ENCODE assay signal across 31 cellular contexts in genomic region chr18:6161549-6161948, GRCh38.
"Had no signal": no experiment of that assay in that cellular context is flagged by ENCODE, and none has a peak within 500 bp of the region (broad histone marks: within the 10 kb centered on the region; RNA-seq: fewer than 3 reads in every experiment).

No MANE protein-coding gene starts in this region.

- H3K36me3 ChIP-seq: adrenal gland, esophagus muscularis mucosa, gastrocnemius medialis, heart left ventricle had no signal

- H3K27ac ChIP-seq: adrenal gland, body of pancreas, esophagus muscularis mucosa, foreskin keratinocyte, gastrocnemius medialis, heart left ventricle had no signal

- H3K27me3 ChIP-seq: adrenal gland, body of pancreas, esophagus muscularis mucosa, foreskin keratinocyte, gastrocnemius medialis, heart left ventricle had no signal

- H3K9me3 ChIP-seq: adrenal gland, gastrocnemius medialis had no signal

- H3K4me1 ChIP-seq: adrenal gland, body of pancreas, esophagus muscularis mucosa, foreskin keratinocyte, gastrocnemius medialis had no signal

- DNase-seq: activated CD4-positive, alpha-beta memory T cell treated with anti-CD3 and anti-CD28 coated beads for 36 hours; activated CD4-positive, alpha-beta T cell treated with anti-CD3 and anti-CD28 coated beads for 36 hours; activated CD4-positive, alpha-beta T cell treated with anti-CD3 and anti-CD28 coated beads, Interleukin-2, amount 10 ng/mL, durations not matched to agents 24 days and 14 days; activated CD4-positive, CD25-positive, alpha-beta regulatory T cell; activated CD4-positive, CD25-positive, alpha-beta regulatory T cell treated with anti-CD3 and anti-CD28 coated beads, Interleukin-2, amount 50 U/mL, for 72 hours; activated CD8-positive, alpha-beta memory T cell treated with anti-CD3 and anti-CD28 coated beads, Interleukin-2, amount 10 ng/mL, durations not matched to agents 7 days and 5 days; activated CD8-positive, alpha-beta memory T cell treated with anti-CD3 and anti-CD28 coated beads, Interleukin-2, amount 50 U/mL, for 4 hours; activated CD8-positive, alpha-beta T cell treated with anti-CD3 and anti-CD28 coated beads, Interleukin-2, amount 10 ng/mL, durations not matched to agents 7 days and 5 days; activated effector memory CD4-positive, alpha-beta T cell treated with anti-CD3 and anti-CD28 coated beads, Interleukin-2, amount 50 U/mL, for 16 hours; activated naive CD4-positive, alpha-beta T cell treated with anti-CD3 and anti-CD28 coated beads for 36 hours; activated naive CD8-positive, alpha-beta T cell treated with anti-CD3 and anti-CD28 coated beads for 36 hours; activated naive CD8-positive, alpha-beta T cell treated with anti-CD3 and anti-CD28 coated beads, Interleukin-2, amount 50 U/mL, for 24 hours; activated T-cell treated with anti-CD3 and anti-CD28 coated beads, Interleukin-2, amount 50 U/mL, for 1 hour; activated T-cell treated with anti-CD3 and anti-CD28 coated beads, Interleukin-2, amount 50 U/mL, for 48 hours; adrenal gland; amygdala; aorta; body of pancreas; caudate nucleus; cortex of kidney; dermis blood vessel endothelial cell; effector CD4-positive, alpha-beta T cell; effector memory CD8-positive, alpha-beta T cell; erythroblast; foreskin keratinocyte; gastrocnemius medialis; glutamatergic neuron; heart left ventricle; hypothalamus; T1000 had no signal

- ATAC-seq: activated CD4-positive, alpha-beta T cell treated with anti-CD3 and anti-CD28 coated beads for 36 hours; activated CD8-positive, alpha-beta memory T cell treated with anti-CD3 and anti-CD28 coated beads, Interleukin-2, amount 10 ng/mL, durations not matched to agents 7 days and 5 days; activated CD8-positive, alpha-beta T cell treated with anti-CD3 and anti-CD28 coated beads, Interleukin-2, amount 10 ng/mL, durations not matched to agents 7 days and 5 days; activated naive CD8-positive, alpha-beta T cell treated with anti-CD3 and anti-CD28 coated beads, Interleukin-2, amount 50 U/mL, for 24 hours; body of pancreas; effector memory CD8-positive, alpha-beta T cell; foreskin keratinocyte; gastrocnemius medialis; heart left ventricle had no signal

- H3K4me3 ChIP-seq: adrenal gland, body of pancreas, esophagus muscularis mucosa, gastrocnemius medialis, heart left ventricle had no signal
